1 cellular context compared by ENCODE assay signal in genomic region chr5:6728011-6728794, GRCh38.
TF ChIP-seq lines count a peak whose summit lies in the region.

No MANE protein-coding gene starts in this region.

TF ChIP-seq in GM12878, 131 proteins besides CTCF, POLR2A, EP300 and RAD21 (continued from another document and continues in another):
- TF ChIP-seq RUNX3 (IDR thresholded peaks at IDR 0.05; ENCODE audit: low read length) (peak; percentile 85), USF2 (IDR thresholded peaks at IDR 0.05; ENCODE audit: borderline replicate concordance, low read depth, low read length) (no peak), CBFB (IDR thresholded peaks at IDR 0.05; ENCODE audit: low read depth) (peak; percentile 66; the same call in 1 of the 2 replicates), SMAD5 (IDR thresholded peaks at IDR 0.05; ENCODE audit: low read depth) (no peak), SMC3 (IDR thresholded peaks at IDR 0.05; ENCODE audit: borderline replicate concordance, low read length) (no peak), MTA3 (IDR thresholded peaks at IDR 0.05; ENCODE audit: borderline replicate concordance, low read length) (0 out of 2 replicates have a peak, but pooled peaks have one; percentile 32), BCLAF1 (IDR thresholded peaks at IDR 0.05) (no peak), SUPT20H (IDR thresholded peaks at IDR 0.05; ENCODE audit: borderline replicate concordance, control insufficient read depth, low read depth, low read length) (no peak), PKNOX1 (IDR thresholded peaks at IDR 0.05) (peak; percentile 80), MYC (IDR thresholded peaks at IDR 0.05; ENCODE audit: insufficient read depth, insufficient read length, insufficient replicate concordance, low read length, severe bottlenecking) (no peak), BCL11A (IDR thresholded peaks at IDR 0.05; ENCODE audit: low read depth, low read length) (peak; percentile 71), PRDM15 (CRISPR knock-in tag; IDR thresholded peaks at IDR 0.05) (no peak), CBX3 (IDR thresholded peaks at IDR 0.05; ENCODE audit: borderline replicate concordance, low read depth) (no peak), EED (IDR thresholded peaks at IDR 0.05; ENCODE audit: low read depth) (peak; percentile 30; the same call in 1 of the 2 replicates), FOXM1 (IDR thresholded peaks at IDR 0.05; ENCODE audit: low read depth, low read length) (peak; percentile 53; the same call in 1 of the 2 replicates), PML (IDR thresholded peaks at IDR 0.05; ENCODE audit: low read length) (no peak; the same call in 1 of the 2 replicates), NFXL1 (IDR thresholded peaks at IDR 0.05; ENCODE audit: borderline replicate concordance) (no peak), SMARCA5 (IDR thresholded peaks at IDR 0.05) (peak; percentile 90), ATF3 (IDR thresholded peaks at IDR 0.05; ENCODE audit: borderline replicate concordance, extremely low read depth, low read depth, low read length) (no peak), MEF2A (IDR thresholded peaks at IDR 0.05; ENCODE audit: insufficient read depth, low read depth, low read length) (0 out of 2 replicates have a peak, but pooled peaks have one; percentile 17), ETV6 (conservative IDR thresholded peaks at IDR 0.05 in 1 of 2, IDR thresholded peaks at IDR 0.05 in 1 of 2; ENCODE audit: borderline replicate concordance in 1 of 2, low read depth in 1 of 2) (0 out of 4 replicates have a peak, but pooled peaks of 1 of the 2 experiments have one; percentile 23), NKRF (conservative IDR thresholded peaks at IDR 0.05) (0 out of 2 replicates have a peak, but pooled peaks have one; percentile 15), ZBTB33 (IDR thresholded peaks at IDR 0.05) (no peak), MAX (IDR thresholded peaks at IDR 0.05; ENCODE audit: low read depth, low read length) (no peak), ZBTB11 (CRISPR knock-in tag; IDR thresholded peaks at IDR 0.05) (no peak), ASH2L (IDR thresholded peaks at IDR 0.05; ENCODE audit: borderline replicate concordance, low read depth) (no peak), TBL1XR1 (IDR thresholded peaks at IDR 0.05; ENCODE audit: low read depth, low read length) (no peak), JUND (IDR thresholded peaks at IDR 0.05; ENCODE audit: low read depth, low read length) (no peak), NR2C2 (IDR thresholded peaks at IDR 0.05; ENCODE audit: borderline replicate concordance, control insufficient read depth, insufficient read length, low read depth) (no peak), SP1 (IDR thresholded peaks at IDR 0.05; ENCODE audit: low read depth, low read length) (no peak), ZBED1 (IDR thresholded peaks at IDR 0.05; ENCODE audit: borderline replicate concordance) (no peak), FOS (IDR thresholded peaks at IDR 0.05; ENCODE audit: borderline replicate concordance, extremely low read depth, insufficient read length) (no peak), STAT3 (IDR thresholded peaks at IDR 0.05; ENCODE audit: low read depth, low read length) (no peak), KAT2A (conservative IDR thresholded peaks at IDR 0.05; ENCODE audit: control insufficient read depth, low read depth, low read length) (no peak), POU2F2 (IDR thresholded peaks at IDR 0.05; ENCODE audit: borderline replicate concordance, low read depth, low read length) (peak; percentile 65; the same call in 1 of the 3 replicates), HDGF (IDR thresholded peaks at IDR 0.05) (peak; percentile 23; the same call in 1 of the 2 replicates), IKZF2 (IDR thresholded peaks at IDR 0.05) (peak; percentile 28 to 49; a peak in 2 of 4 replicates), NR2F1 (conservative IDR thresholded peaks at IDR 0.05) (0 out of 2 replicates have a peak, but pooled peaks have one; percentile 39), RAD51 (IDR thresholded peaks at IDR 0.05) (no peak), BHLHE40 (IDR thresholded peaks at IDR 0.05; ENCODE audit: borderline replicate concordance in 1 of 2, low read depth in 2 of 2, low read length in 1 of 2) (peak; percentile 70 to 93; a peak in 3 of 4 replicates), SIX5 (IDR thresholded peaks at IDR 0.05; ENCODE audit: low read depth, low read length, severe bottlenecking) (no peak), HSF1 (IDR thresholded peaks at IDR 0.05; ENCODE audit: low read depth, low read length) (no peak), RB1 (IDR thresholded peaks at IDR 0.05; ENCODE audit: borderline replicate concordance) (no peak), GATAD2B (conservative IDR thresholded peaks at IDR 0.05; ENCODE audit: low read depth) (no peak; the same call in none of the 2 replicates), RELA (IDR thresholded peaks at IDR 0.05; ENCODE audit: borderline replicate concordance, partially characterized antibody) (no peak)
